21 cellular contexts compared by ENCODE assay signal in the genomic region with DNA sequence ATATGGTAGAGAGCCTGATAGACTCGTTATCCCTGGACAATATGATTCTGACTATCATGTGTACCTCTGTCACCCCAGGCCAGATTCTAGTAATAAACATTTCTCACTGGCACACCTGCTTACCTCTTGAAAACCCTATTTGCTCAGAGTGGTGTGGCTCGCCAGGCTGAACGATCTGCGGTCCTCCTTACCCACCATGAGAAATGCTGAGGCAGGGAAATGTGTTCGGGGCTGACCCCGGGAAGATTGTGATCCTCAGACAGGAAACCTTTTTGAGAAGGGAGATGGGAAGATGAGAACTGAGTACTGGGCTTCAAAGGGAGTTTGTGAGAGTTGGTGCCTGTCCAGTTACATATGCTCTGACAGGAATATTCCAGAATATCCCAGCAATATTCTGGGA.
"Had no signal": no experiment of that assay in that cellular context is flagged by ENCODE, and none has a peak within 500 bp of the region (broad histone marks: within the 10 kb centered on the region; RNA-seq: fewer than 3 reads in every experiment).

No MANE protein-coding gene starts in this region.

- FAIRE-seq: endometrium, TTC549 had no signal

- H3K9me3 ChIP-seq: heart right ventricle, thyroid gland, upper lobe of right lung had no signal

- H3K79me2 ChIP-seq: parathyroid adenoma had no signal

- H3K4me1 ChIP-seq: parathyroid adenoma, thyroid gland, upper lobe of right lung had no signal

- H2AFZ ChIP-seq: parathyroid adenoma had no signal

- H3K36me3 ChIP-seq: heart right ventricle, thyroid gland, upper lobe of right lung, WERI-Rb-1 had no signal

- H3K27me3 ChIP-seq: heart right ventricle, thyroid gland, upper lobe of right lung had no signal

- H3K4me3 ChIP-seq: heart right ventricle, skin epidermis, thyroid gland, upper lobe of right lung had no signal

- H3K9ac ChIP-seq: parathyroid adenoma had no signal

- DNase-seq: activated CD4-positive, alpha-beta T cell treated with anti-CD3 and anti-CD28 coated beads for 1 hour; activated CD4-positive, alpha-beta T cell treated with anti-CD3 and anti-CD28 coated beads, Interleukin-2, amount 50 U/mL, for 1 hour; activated naive CD4-positive, alpha-beta T cell; activated naive CD8-positive, alpha-beta T cell treated with anti-CD3 and anti-CD28 coated beads, Interleukin-2, amount 10 ng/mL, durations not matched to agents 7 days and 5 days; activated T-cell treated with anti-CD3 and anti-CD28 coated beads, Interleukin-2, amount 50 U/mL, for 1 hour; amniotic stem cell; cerebellar nuclear complex; cortex of kidney; heart right ventricle; islet precursor cell; left cardiac atrium; stimulated activated CD4-positive, alpha-beta T cell treated with anti-CD3 and anti-CD28 coated beads, Interleukin-2, amount 100 ng/mL, for 24 hours; stimulated activated naive CD4-positive, alpha-beta T cell treated with Interleukin-2 at 50 U/mL for 16 hours; T-helper 1 cell; thyroid gland; upper lobe of right lung; WERI-Rb-1 had no signal

- H3K27ac ChIP-seq: parathyroid adenoma, skin epidermis, thyroid gland, upper lobe of right lung, WERI-Rb-1 had no signal
